In the genomic region with DNA sequence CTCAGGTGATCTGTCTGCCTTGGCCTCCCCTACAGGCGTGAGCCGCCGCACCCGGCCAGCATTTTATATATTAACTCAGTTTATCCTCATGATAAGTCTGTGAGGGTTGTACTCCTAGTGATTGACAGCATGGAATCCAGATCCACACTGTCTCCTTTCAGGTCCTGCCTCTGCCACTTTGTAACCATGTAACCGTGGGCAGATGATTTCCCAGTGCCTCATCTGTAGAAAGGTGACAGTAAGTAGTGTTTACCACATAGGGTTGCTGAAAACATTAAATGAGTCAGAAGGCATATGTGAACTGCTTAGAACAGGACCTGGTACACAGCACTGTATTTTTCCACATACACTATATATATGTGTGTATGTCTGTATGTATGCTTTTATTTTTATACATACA, we compare ENCODE assay signal across 1 cellular context.
TF ChIP-seq lines count a peak whose summit lies in the region.

No MANE protein-coding gene starts in this region.

TF ChIP-seq in GM12878, 131 proteins besides CTCF, POLR2A, EP300 and RAD21:
- TF ChIP-seq, protein P1, sequence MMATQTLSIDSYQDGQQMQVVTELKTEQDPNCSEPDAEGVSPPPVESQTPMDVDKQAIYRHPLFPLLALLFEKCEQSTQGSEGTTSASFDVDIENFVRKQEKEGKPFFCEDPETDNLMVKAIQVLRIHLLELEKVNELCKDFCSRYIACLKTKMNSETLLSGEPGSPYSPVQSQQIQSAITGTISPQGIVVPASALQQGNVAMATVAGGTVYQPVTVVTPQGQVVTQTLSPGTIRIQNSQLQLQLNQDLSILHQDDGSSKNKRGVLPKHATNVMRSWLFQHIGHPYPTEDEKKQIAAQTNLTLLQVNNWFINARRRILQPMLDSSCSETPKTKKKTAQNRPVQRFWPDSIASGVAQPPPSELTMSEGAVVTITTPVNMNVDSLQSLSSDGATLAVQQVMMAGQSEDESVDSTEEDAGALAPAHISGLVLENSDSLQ (IDR thresholded peaks at IDR 0.05) = peak; percentile 73; the same call in 1 of the 2 replicates
- TF ChIP-seq, protein P2, sequence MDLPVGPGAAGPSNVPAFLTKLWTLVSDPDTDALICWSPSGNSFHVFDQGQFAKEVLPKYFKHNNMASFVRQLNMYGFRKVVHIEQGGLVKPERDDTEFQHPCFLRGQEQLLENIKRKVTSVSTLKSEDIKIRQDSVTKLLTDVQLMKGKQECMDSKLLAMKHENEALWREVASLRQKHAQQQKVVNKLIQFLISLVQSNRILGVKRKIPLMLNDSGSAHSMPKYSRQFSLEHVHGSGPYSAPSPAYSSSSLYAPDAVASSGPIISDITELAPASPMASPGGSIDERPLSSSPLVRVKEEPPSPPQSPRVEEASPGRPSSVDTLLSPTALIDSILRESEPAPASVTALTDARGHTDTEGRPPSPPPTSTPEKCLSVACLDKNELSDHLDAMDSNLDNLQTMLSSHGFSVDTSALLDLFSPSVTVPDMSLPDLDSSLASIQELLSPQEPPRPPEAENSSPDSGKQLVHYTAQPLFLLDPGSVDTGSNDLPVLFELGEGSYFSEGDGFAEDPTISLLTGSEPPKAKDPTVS (IDR thresholded peaks at IDR 0.05; ENCODE audit: low read depth, low read length) = no peak
- TF ChIP-seq ZNF217 (IDR thresholded peaks at IDR 0.05) = no peak
- peak; percentile 38 for TF ChIP-seq PBX3 (IDR thresholded peaks at IDR 0.05; ENCODE audit: insufficient replicate concordance, low read depth, low read length)
TF ChIP-seq in GM12878: peak in this region for 2.
